In genomic region chr10:100046088-100046487, GRCh38 we compare ENCODE assay signal across 8 cellular contexts.
DNase-seq lines count a peak whose midpoint lies in the region; ATAC-seq and TF ChIP-seq lines count a peak whose summit lies in the region.

No MANE protein-coding gene starts in this region.

- no peak overlapping the region for H3K4me2 ChIP-seq in DND-41 (ENCODE audit: insufficient read depth, low read length)

- H2AFZ ChIP-seq in DND-41 (ENCODE audit: low read depth, low read length) = no peak overlapping the region

- H3K27ac ChIP-seq in DND-41 (ENCODE audit: low read length) (no peak overlapping the region), VCaP (no peak overlapping the region)

- DNase-seq in DND-41 (peak; percentile 77), HFF-Myc (ENCODE audit: extremely low read depth, low read depth) (peak; percentile 76), NCI-H2171 (lab: John Stamatoyannopoulos, UW) (peak; percentile 40), T47D (ENCODE audit: low read depth in 1 of 2, low spot score in 1 of 2) (peak; percentile 69 to 88), iris pigment epithelial cell (ENCODE audit: low read depth) (peak; percentile 83)
- peak; percentile 46 to 76 for DNase-seq in stimulated activated CD4-positive, alpha-beta T cell treated with anti-CD3 and anti-CD28 coated beads, Interleukin-15, amount 100 ng/mL, for 1 hour (ENCODE audit: low read depth in 1 of 2, low spot score in 1 of 2)

- no peak for TF ChIP-seq POLR2A in GM18505 (IDR thresholded peaks at IDR 0.05; ENCODE audit: borderline replicate concordance, extremely low read depth, insufficient read depth, insufficient read length)

- H3K27me3 ChIP-seq in DND-41 (ENCODE audit: insufficient read depth, low read length, poor library complexity) = peaks cover 19% of the 10 kb centered on the region

- no peaks in the 10 kb centered on the region for H3K9me3 ChIP-seq in DND-41 (ENCODE audit: insufficient read depth, low read length, severe bottlenecking)

- in situ Hi-C loops in T47D (cut with HindIII; ENCODE audit: low pct_unique_long_range_greater_than_20kb, low sequenced_read_pairs) = no loop called here

- no peaks in the 10 kb centered on the region for H3K4me1 ChIP-seq in DND-41 (ENCODE audit: insufficient read depth, low read length)

- no peak overlapping the region for H3K4me3 ChIP-seq in DND-41 (ENCODE audit: low read depth in 1 of 2, low read length in 2 of 2)
- H3K4me3 ChIP-seq in HFF-Myc (replicated peaks; ENCODE audit: low read depth, low read length) = no peak overlapping the region

- H3K36me3 ChIP-seq in DND-41 (ENCODE audit: insufficient read depth, low read length) = no peaks in the 10 kb centered on the region

- TF ChIP-seq CTCF in DND-41 (IDR thresholded peaks at IDR 0.05; ENCODE audit: borderline replicate concordance, extremely low read depth, low read length, poor library complexity, severe bottlenecking) (peak; percentile 94), HFF-Myc (IDR thresholded peaks at IDR 0.05; ENCODE audit: low read depth, low read length, missing control alignments) (peak; percentile 97), VCaP (conservative IDR thresholded peaks at IDR 0.05) (peak; percentile 95)

- ATAC-seq in DND-41 (ENCODE audit: insufficient read depth, low read depth) = peak; percentile 95
- ATAC-seq in GM18505 (IDR thresholded peaks at IDR 0.05; ENCODE audit: unreplicated experiment) = no peak

- H3K9ac ChIP-seq in DND-41 (ENCODE audit: low read depth, low read length) = no peak overlapping the region

- H4K20me1 ChIP-seq in DND-41 (ENCODE audit: insufficient read depth, low read length) = no peaks in the 10 kb centered on the region

- no peaks in the 10 kb centered on the region for H3K79me2 ChIP-seq in DND-41 (ENCODE audit: insufficient read depth, low read length)
